In the genomic region with DNA sequence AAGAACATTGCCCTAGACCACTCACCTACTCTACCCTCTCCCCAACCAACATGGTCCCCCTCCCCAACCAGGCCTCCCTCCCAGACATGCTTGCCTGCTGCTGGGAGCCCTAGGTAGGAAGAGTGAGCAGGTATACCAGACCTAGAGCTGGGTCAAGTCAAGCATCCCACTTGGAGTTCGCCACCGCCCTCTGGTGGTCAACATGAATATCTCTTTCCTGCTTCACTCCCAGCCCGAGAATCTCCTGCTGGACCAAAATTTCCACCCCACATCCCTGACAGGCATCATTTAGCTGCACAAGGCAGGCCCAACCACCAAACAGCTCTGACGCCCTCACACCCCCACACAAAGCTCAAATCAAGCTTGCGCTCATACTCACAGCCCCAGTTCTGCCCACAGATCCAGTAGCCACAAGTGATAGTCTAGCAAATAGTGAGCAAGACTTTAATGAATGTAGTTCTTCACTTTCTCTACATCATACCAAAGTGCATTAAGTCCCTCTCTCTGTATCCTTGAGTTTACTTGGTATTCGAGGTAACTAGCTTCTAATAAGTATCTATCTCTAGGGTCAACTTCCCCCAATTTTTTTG, we compare ENCODE assay signal across 8 cellular contexts.
DNase-seq lines count a peak whose midpoint lies in the region; ATAC-seq and TF ChIP-seq lines count a peak whose summit lies in the region.

No MANE protein-coding gene starts in this region.

- H3K27me3 Mint-ChIP-seq in endodermal cell (ENCODE audit: insufficient read depth) = no peaks in the 10 kb centered on the region

- no peak overlapping the region for H3K27ac ChIP-seq in endodermal cell (ENCODE audit: low read depth, low read length)

- TF ChIP-seq CTCF in endodermal cell (conservative IDR thresholded peaks at IDR 0.05) = peak; percentile 88

- H3K4me1 ChIP-seq in endodermal cell (ENCODE audit: control insufficient read depth, insufficient read depth, low read length) = no peaks in the 10 kb centered on the region

- H3K9me3 ChIP-seq in endodermal cell (ENCODE audit: control insufficient read depth, low read length) = no peaks in the 10 kb centered on the region

- H3K36me3 ChIP-seq in endodermal cell (ENCODE audit: control insufficient read depth, insufficient read depth, low read length) = no peaks in the 10 kb centered on the region

- no peak overlapping the region for H3K27ac Mint-ChIP-seq in endodermal cell

- WGBS in endodermal cell (ENCODE audit: insufficient coverage in 1 of 2, insufficient read length in 1 of 2), 2 experiments = 17 to 58% methylated on average over 2 to 6 of the region's 6 CpGs

- peak; percentile 54 for ATAC-seq in HG03095 (IDR thresholded peaks at IDR 0.05; ENCODE audit: unreplicated experiment)
- no peak for ATAC-seq in GM19397 (IDR thresholded peaks at IDR 0.05; ENCODE audit: unreplicated experiment)

- H3K4me3 Mint-ChIP-seq in endodermal cell = no peak overlapping the region

- H3K4me1 Mint-ChIP-seq in endodermal cell = no peaks in the 10 kb centered on the region

- peak; percentile 63 for DNase-seq in EL
- DNase-seq in NCI-H69 (lab: John Stamatoyannopoulos, UW) = peak; percentile 48
- DNase-seq in activated CD8-positive, alpha-beta memory T cell treated with anti-CD3 and anti-CD28 coated beads for 24 hours = peak; percentile 81
- peak; percentile 94 for DNase-seq in endodermal cell
- peak; percentile 70 for DNase-seq in midbrain (lab: John Stamatoyannopoulos, UW)
- DNase-seq in stimulated activated CD8-positive, alpha-beta memory T cell treated with anti-CD3 and anti-CD28 coated beads, Interleukin-4, amount 100 ng/mL, for 24 hours (ENCODE audit: low read depth) = peak; percentile 50

- H3K9ac ChIP-seq in endodermal cell (ENCODE audit: extremely low read depth, low read length, poor library complexity, severe bottlenecking) = no peak overlapping the region

- H3K4me3 ChIP-seq in endodermal cell (ENCODE audit: low read length) = no peak overlapping the region

- H3K9me3 Mint-ChIP-seq in endodermal cell = no peaks in the 10 kb centered on the region

- H3K36me3 Mint-ChIP-seq in endodermal cell (ENCODE audit: low read depth) = no peaks in the 10 kb centered on the region

- H3K27me3 ChIP-seq in endodermal cell (ENCODE audit: control insufficient read depth, insufficient read depth, low read length, poor library complexity, severe bottlenecking) = no peaks in the 10 kb centered on the region
